ENCODE assay signal across 8 cellular contexts in the genomic region with DNA sequence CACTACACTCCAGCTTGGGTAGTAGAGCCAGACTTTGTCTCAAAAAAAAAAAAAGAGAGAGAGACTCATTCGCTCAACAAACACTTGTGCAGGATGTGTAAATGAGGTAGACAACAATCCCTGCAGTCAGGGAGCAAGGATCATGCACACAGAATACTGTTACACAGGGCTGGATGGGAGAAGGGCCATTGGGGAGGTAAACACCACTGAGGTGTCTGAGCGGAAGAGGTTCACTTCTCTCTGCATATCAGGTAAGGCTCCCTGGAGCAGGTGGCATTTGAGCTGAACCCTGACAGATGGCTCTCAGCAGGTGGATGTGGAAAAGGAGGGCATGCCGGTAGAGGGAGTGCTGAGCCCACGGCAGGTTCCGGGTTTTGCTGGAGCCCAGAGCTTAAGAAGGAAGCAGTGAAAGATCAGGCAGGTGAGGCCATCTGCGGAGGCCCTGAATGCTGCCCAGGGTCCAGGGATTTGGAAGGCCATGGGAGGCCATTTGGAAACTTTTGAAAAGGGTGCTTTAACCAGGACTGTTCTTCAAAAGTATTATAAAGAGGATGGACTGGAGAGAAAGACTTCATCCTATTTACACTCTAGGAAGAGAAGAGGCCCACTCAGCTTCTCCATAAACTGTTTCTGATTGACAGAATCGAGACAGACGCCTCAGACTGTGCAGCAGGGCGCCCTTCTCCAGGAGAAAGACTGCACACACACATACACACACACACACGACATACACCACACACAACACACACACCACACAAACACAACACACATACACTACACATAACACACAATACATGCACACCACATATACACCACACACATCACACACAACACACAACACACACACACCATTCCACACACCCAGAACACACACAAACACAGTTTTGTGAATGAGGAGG.
DNase-seq lines count a peak whose midpoint lies in the region; ATAC-seq and TF ChIP-seq lines count a peak whose summit lies in the region.

No MANE protein-coding gene starts in this region.

- no peak for TF ChIP-seq CTCF in activated CD8-positive, alpha-beta T cell treated with anti-CD3 and anti-CD28 coated beads for 36 hours (IDR thresholded peaks at IDR 0.05)
- peak; percentile 47 for TF ChIP-seq CTCF in type B pancreatic cell (conservative IDR thresholded peaks at IDR 0.05)

- ATAC-seq in HG02642 (IDR thresholded peaks at IDR 0.05; ENCODE audit: poor library complexity, unreplicated experiment) (peak; percentile 55), HG02623 (IDR thresholded peaks at IDR 0.05; ENCODE audit: unreplicated experiment) (no peak), GM19324 (IDR thresholded peaks at IDR 0.05; ENCODE audit: low FRiP score, unreplicated experiment) (no peak)
- ATAC-seq in activated CD8-positive, alpha-beta T cell treated with anti-CD3 and anti-CD28 coated beads for 36 hours: peak; percentile 80

- H3K4me3 Mint-ChIP-seq in activated CD8-positive, alpha-beta T cell treated with anti-CD3 and anti-CD28 coated beads for 36 hours: no peak overlapping the region
- H3K4me3 Mint-ChIP-seq in type B pancreatic cell: no peak overlapping the region

- DNase-seq in DMS153 treated with DMSO at 0.1 percent for 48 hours (lab: John Stamatoyannopoulos, UW; ENCODE audit: unreplicated experiment) (peak; percentile 72), NCI-H510A treated with DMSO at 0.1 percent for 48 hours (lab: John Stamatoyannopoulos, UW) (peak; percentile 79), iPS DF 6.9 (ENCODE audit: low read depth, low spot score) (peak; percentile 50), type B pancreatic cell (ENCODE audit: extremely low spot score, unreplicated experiment) (no peak)
- peak; percentile 59 for DNase-seq in activated CD8-positive, alpha-beta T cell treated with anti-CD3 and anti-CD28 coated beads for 36 hours

- H3K9me3 Mint-ChIP-seq in activated CD8-positive, alpha-beta T cell treated with anti-CD3 and anti-CD28 coated beads for 36 hours: peaks cover 1% of the 10 kb centered on the region
- no peaks in the 10 kb centered on the region for H3K9me3 Mint-ChIP-seq in type B pancreatic cell

- H3K9me3 ChIP-seq in iPS DF 6.9 (ENCODE audit: control insufficient read depth, insufficient read depth, low read length): no peaks in the 10 kb centered on the region

- peaks cover 4% of the 10 kb centered on the region for H3K4me1 Mint-ChIP-seq in activated CD8-positive, alpha-beta T cell treated with anti-CD3 and anti-CD28 coated beads for 36 hours (ENCODE audit: low read depth)
- peaks cover 9% of the 10 kb centered on the region for H3K4me1 Mint-ChIP-seq in type B pancreatic cell (ENCODE audit: unreplicated experiment)

- H3K27me3 ChIP-seq in iPS DF 6.9 (ENCODE audit: control insufficient read depth, insufficient read depth, low read length): no peaks in the 10 kb centered on the region

- no peaks in the 10 kb centered on the region for H3K36me3 Mint-ChIP-seq in activated CD8-positive, alpha-beta T cell treated with anti-CD3 and anti-CD28 coated beads for 36 hours (ENCODE audit: low read depth)
- H3K36me3 Mint-ChIP-seq in type B pancreatic cell: no peaks in the 10 kb centered on the region

- CTCF ChIA-PET in activated CD8-positive, alpha-beta T cell treated with anti-CD3 and anti-CD28 coated beads for 36 hours (lab: Charles Lee): interaction anchor here (1.0 to 2.7 kb wide), 9 partner anchors 13 to 831 kb away, joined by 3 to 15 read pairs (median 6); no protein-coding TSS in a partner anchor

- intact Hi-C loops in activated CD8-positive, alpha-beta T cell treated with anti-CD3 and anti-CD28 coated beads for 36 hours (cut with micrococcal nuclease): no loop called here

- 100% methylated on average over 1 of the region's 10 CpGs for WGBS in iPS DF 6.9 (ENCODE audit: insufficient coverage, insufficient read length)

- no peaks in the 10 kb centered on the region for H3K27me3 Mint-ChIP-seq in activated CD8-positive, alpha-beta T cell treated with anti-CD3 and anti-CD28 coated beads for 36 hours
- peaks cover 40% of the 10 kb centered on the region for H3K27me3 Mint-ChIP-seq in type B pancreatic cell

- peak overlapping the region; percentile 25 for H3K27ac Mint-ChIP-seq in activated CD8-positive, alpha-beta T cell treated with anti-CD3 and anti-CD28 coated beads for 36 hours
- peak overlapping the region; percentile 28 for H3K27ac Mint-ChIP-seq in type B pancreatic cell

- H3K4me3 ChIP-seq in iPS DF 6.9 (ENCODE audit: low read length): no peak overlapping the region

- H3K36me3 ChIP-seq in iPS DF 6.9 (ENCODE audit: control insufficient read depth, insufficient read depth, low read length): no peaks in the 10 kb centered on the region

- H3K4me1 ChIP-seq in iPS DF 6.9 (ENCODE audit: control insufficient read depth, insufficient read depth, low read length): no peaks in the 10 kb centered on the region

- POLR2A ChIA-PET in activated CD8-positive, alpha-beta T cell treated with anti-CD3 and anti-CD28 coated beads for 36 hours (lab: Charles Lee): no interaction called here

- no peak overlapping the region for H3K27ac ChIP-seq in iPS DF 6.9 (ENCODE audit: low read length)

Comparison
In these comparisons a context has a peak if more than half of its experiments do, and no peak if none do; other contexts are left out.
1. ATAC-seq: peak in HG02642 (single experiment) and activated CD8-positive, alpha-beta T cell treated with anti-CD3 and anti-CD28 coated beads for 36 hours (single experiment); none in HG02623 (single experiment) and GM19324 (single experiment).